ENCODE assay signal across 14 cellular contexts in the genomic region with DNA sequence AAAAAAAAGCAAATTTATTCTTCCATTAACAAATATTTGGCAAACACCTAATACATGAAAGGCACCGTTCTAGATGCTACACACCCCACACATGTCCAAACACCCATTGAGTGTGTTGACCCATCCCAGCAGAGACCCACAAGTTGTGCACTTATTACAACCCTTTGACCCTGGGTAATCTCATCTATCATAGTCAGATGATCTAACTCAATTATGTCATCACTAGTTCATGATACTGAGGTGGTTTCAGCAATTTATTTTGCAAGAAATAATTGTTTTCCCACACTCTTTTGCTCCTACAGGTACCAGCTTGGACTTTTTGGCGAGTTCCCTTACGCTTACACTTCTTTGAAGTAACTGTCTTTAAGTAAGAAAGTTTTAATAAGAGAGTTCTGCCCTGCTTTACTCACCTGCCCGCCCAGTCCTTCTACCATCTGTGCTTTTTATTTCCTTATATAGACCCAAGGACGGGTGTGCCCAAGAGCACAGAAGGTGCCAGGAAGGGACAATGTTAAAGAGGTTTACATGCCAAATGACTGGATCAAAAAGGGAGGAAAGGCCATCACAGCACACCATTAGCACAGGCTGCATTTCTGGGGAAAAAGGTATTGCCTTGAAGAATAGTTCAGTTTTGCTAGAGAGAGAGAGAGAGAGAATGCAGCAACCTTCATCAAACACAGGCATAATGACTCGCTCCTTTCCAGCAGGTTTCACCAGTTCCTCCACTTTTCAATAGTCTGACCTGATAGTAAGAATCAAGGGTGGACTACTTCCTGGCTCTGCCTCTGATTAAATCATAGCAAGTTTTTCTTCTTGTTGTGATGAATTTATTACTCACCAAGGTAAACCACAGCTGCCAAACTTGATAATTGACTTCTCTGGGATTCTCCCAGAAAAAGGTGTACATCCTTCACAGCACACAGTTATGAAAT. TPM values are rescaled to one million over a fixed set of nuclear protein-coding genes. Genes with fewer than 3 reads are reported as not detected.
DNase-seq lines count a peak whose midpoint lies in the region; ATAC-seq and TF ChIP-seq lines count a peak whose summit lies in the region.
"Had no signal": no experiment of that assay in that cellular context is flagged by ENCODE, and none has a peak within 500 bp of the region (broad histone marks: within the 10 kb centered on the region; RNA-seq: fewer than 3 reads in every experiment).

No MANE protein-coding gene starts in this region.

- TF ChIP-seq CTCF in VCaP (conservative IDR thresholded peaks at IDR 0.05), result no peak
- no peak for TF ChIP-seq CTCF in left lung (IDR thresholded peaks at IDR 0.05)
- no peak for TF ChIP-seq CTCF in type B pancreatic cell (conservative IDR thresholded peaks at IDR 0.05)

- POLR2A ChIA-PET in activated CD4-positive, alpha-beta T cell treated with anti-CD3 and anti-CD28 coated beads for 36 hours (lab: Charles Lee), result no interaction called here

- no peaks in the 10 kb centered on the region for H3K4me1 ChIP-seq in left lung
- H3K4me1 ChIP-seq: right lobe of liver, tibial nerve had no signal

- peaks cover 11% of the 10 kb centered on the region for H3K27me3 Mint-ChIP-seq in activated CD4-positive, alpha-beta T cell treated with anti-CD3 and anti-CD28 coated beads for 36 hours
- peaks cover 3% of the 10 kb centered on the region for H3K27me3 Mint-ChIP-seq in type B pancreatic cell

- no peak for DNase-seq in activated CD4-positive, alpha-beta T cell treated with anti-CD3 and anti-CD28 coated beads for 36 hours
- DNase-seq in activated CD4-positive, alpha-beta T cell treated with anti-CD3 and anti-CD28 coated beads for 1 hour, result no peak
- DNase-seq in left lung (no peak), type B pancreatic cell (ENCODE audit: extremely low spot score, unreplicated experiment) (no peak), NCI-H526 treated with DMSO at 0.1 percent for 48 hours (lab: John Stamatoyannopoulos, UW) (no peak), superior temporal gyrus (ENCODE audit: extremely low spot score) (no peak)
- DNase-seq: ACHN; activated T-cell treated with anti-CD3 and anti-CD28 coated beads, Interleukin-2, amount 50 U/mL, for 72 hours; right lobe of liver had no signal

- ATAC-seq in activated CD4-positive, alpha-beta T cell treated with anti-CD3 and anti-CD28 coated beads for 36 hours, result peak; percentile 36
- peak; percentile 80 for ATAC-seq in left lung
- ATAC-seq in GM19324 (IDR thresholded peaks at IDR 0.05; ENCODE audit: low FRiP score, unreplicated experiment), result no peak
- ATAC-seq: GM12878 had no signal

- H3K9me3 Mint-ChIP-seq in activated CD4-positive, alpha-beta T cell treated with anti-CD3 and anti-CD28 coated beads for 36 hours (ENCODE audit: low read depth), result no peaks in the 10 kb centered on the region
- peaks cover 5% of the 10 kb centered on the region for H3K9me3 Mint-ChIP-seq in type B pancreatic cell
- H3K9me3 Mint-ChIP-seq: activated T-cell treated with anti-CD3 and anti-CD28 coated beads, Interleukin-2, amount 50 U/mL, for 72 hours had no signal

- CTCF ChIA-PET in activated CD4-positive, alpha-beta T cell treated with anti-CD3 and anti-CD28 coated beads for 36 hours (lab: Charles Lee), result interaction anchor here (0.9 kb wide), 1 partner anchor 12 kb away, joined by 3 read pairs; no protein-coding TSS in a partner anchor

- H3K36me3 Mint-ChIP-seq in activated CD4-positive, alpha-beta T cell treated with anti-CD3 and anti-CD28 coated beads for 36 hours (ENCODE audit: low read depth), result no peaks in the 10 kb centered on the region
- no peaks in the 10 kb centered on the region for H3K36me3 Mint-ChIP-seq in type B pancreatic cell

- intact Hi-C loops in activated CD4-positive, alpha-beta T cell treated with anti-CD3 and anti-CD28 coated beads for 36 hours (cut with DNase I, micrococcal nuclease), result no loop called here
- intact Hi-C loops in left lung (cut with DNase I), result no loop called here

- no peaks in the 10 kb centered on the region for H3K9me3 ChIP-seq in left lung
- H3K9me3 ChIP-seq: right lobe of liver, tibial nerve had no signal

- H3K36me3 ChIP-seq in left lung, result no peaks in the 10 kb centered on the region
- H3K36me3 ChIP-seq: right lobe of liver, tibial nerve had no signal

- no peak overlapping the region for H3K27ac Mint-ChIP-seq in activated CD4-positive, alpha-beta T cell treated with anti-CD3 and anti-CD28 coated beads for 36 hours
- H3K27ac Mint-ChIP-seq in type B pancreatic cell, result peak overlapping the region; percentile 98
- H3K27ac Mint-ChIP-seq: activated T-cell treated with anti-CD3 and anti-CD28 coated beads, Interleukin-2, amount 50 U/mL, for 72 hours had no signal

- peak overlapping the region; percentile 65 for H3K27ac ChIP-seq in VCaP
- no peak overlapping the region for H3K27ac ChIP-seq in left lung
- H3K27ac ChIP-seq: KMS-11, right lobe of liver, tibial nerve had no signal

- H3K4me1 Mint-ChIP-seq in activated CD4-positive, alpha-beta T cell treated with anti-CD3 and anti-CD28 coated beads for 36 hours, result peaks cover 2% of the 10 kb centered on the region
- peaks cover 26% of the 10 kb centered on the region for H3K4me1 Mint-ChIP-seq in type B pancreatic cell (ENCODE audit: unreplicated experiment)

- H3K27me3 ChIP-seq in left lung, result peaks cover 0 to 7% of the 10 kb centered on the region in 2 donors
- H3K27me3 ChIP-seq: right lobe of liver had no signal

- H3K4me3 Mint-ChIP-seq in activated CD4-positive, alpha-beta T cell treated with anti-CD3 and anti-CD28 coated beads for 36 hours, result no peak overlapping the region
- H3K4me3 Mint-ChIP-seq in type B pancreatic cell, result peak overlapping the region; percentile 78
- H3K4me3 Mint-ChIP-seq: activated T-cell treated with anti-CD3 and anti-CD28 coated beads, Interleukin-2, amount 50 U/mL, for 72 hours had no signal

- no peak overlapping the region for H3K4me3 ChIP-seq in left lung
- H3K4me3 ChIP-seq: GM12878, right lobe of liver, tibial nerve had no signal

RNA-seq across cellular contexts. Expression of a gene that starts 54.5 kb away (rescaled TPM):
- total RNA-seq in activated CD4-positive, alpha-beta T cell treated with anti-CD3 and anti-CD28 coated beads for 36 hours, result 10 to 100 TPM; 64.6 to 86.7 TPM
- total RNA-seq in left lung (10 to 100 TPM; 72.9 to 85.0 TPM), type B pancreatic cell (ENCODE audit: low replicate concordance) (73.4 and 92.5 TPM in 2 replicates)
